ENCODE assay signal across 16 cellular contexts in the genomic region with DNA sequence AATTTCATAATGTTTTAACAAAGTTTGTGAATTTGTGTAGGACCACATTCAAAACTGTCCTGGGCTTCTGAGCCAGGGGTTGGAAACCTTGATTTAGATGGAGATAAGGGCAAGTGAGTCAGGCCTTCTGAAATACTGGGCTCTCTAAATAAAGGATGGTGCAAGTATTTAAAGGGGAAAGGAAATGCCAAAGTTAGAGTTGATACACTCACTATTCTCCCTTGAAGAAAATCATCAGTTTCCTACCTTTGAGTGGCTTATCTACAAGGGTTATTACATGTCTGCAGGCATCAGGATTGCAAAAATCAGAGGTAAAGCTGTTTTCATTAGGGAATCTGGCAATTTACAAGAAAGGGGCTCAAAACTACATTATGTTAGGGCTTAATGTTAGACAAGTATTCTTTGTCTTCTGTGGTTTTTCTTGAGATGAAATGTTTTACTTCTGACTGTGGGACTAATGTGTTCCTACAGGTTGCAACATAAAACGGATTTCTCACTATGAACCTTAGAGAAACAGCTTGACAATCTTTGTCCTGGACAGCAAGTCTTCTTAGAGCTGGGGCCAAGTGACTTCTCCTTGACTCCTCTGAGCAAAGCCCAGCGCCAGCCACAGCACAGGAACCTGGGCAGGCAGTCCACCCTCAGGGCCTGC. TPM values are rescaled to one million over a fixed set of nuclear protein-coding genes. Genes with fewer than 3 reads are reported as not detected.
DNase-seq lines count a peak whose midpoint lies in the region; ATAC-seq and TF ChIP-seq lines count a peak whose summit lies in the region.
"Had no signal": no experiment of that assay in that cellular context is flagged by ENCODE, and none has a peak within 500 bp of the region (broad histone marks: within the 10 kb centered on the region; RNA-seq: fewer than 3 reads in every experiment).

No MANE protein-coding gene starts in this region.

- DNase-seq in HCEC 1CT: peak; percentile 44
- DNase-seq in foreskin keratinocyte: peak; percentile 52 to 67
- no peak for DNase-seq in T1000 (lab: John Stamatoyannopoulos, UW)
- DNase-seq in cerebellar nuclear complex (lab: John Stamatoyannopoulos, UW): no peak
- no peak for DNase-seq in stimulated activated naive CD4-positive, alpha-beta T cell treated with Interleukin-2 at 50 U/mL for 16 hours (lab: John Stamatoyannopoulos, UW)
- DNase-seq in GM19238 (ENCODE audit: insufficient read length, low spot score): no peak
- DNase-seq: NCI-H2227 treated with DMSO at 0.1 percent for 48 hours had no signal

- ATAC-seq in activated T-helper 17 cell treated with anti-CD3 and anti-CD28 coated beads, Interleukin-2, amount 50 U/mL, for 72 hours (replicated peaks): peak; percentile 52
- ATAC-seq in foreskin keratinocyte: peak; percentile 51
- ATAC-seq: WTC11 had no signal

- H3K27ac Mint-ChIP-seq in activated T-helper 17 cell treated with anti-CD3 and anti-CD28 coated beads, Interleukin-2, amount 50 U/mL, for 72 hours: no peak overlapping the region
- H3K27ac Mint-ChIP-seq: activated T-helper 1 cell treated with anti-CD3 and anti-CD28 coated beads, Interleukin-12 subunit alpha, Interleukin-12 subunit beta, Interleukin-2, Interleukin-4 antibody, amounts not matched to agents 30 ng/mL and 10 ng/mL and 1 ng/mL, durations not matched to agents 14 hours and 24 hours and 36 hours; WTC11 had no signal

- no peak for TF ChIP-seq CTCF in foreskin keratinocyte (conservative IDR thresholded peaks at IDR 0.05)

- H3K4me1 ChIP-seq in ACC112 (ENCODE audit: control insufficient read depth, insufficient read depth, low read length, unreplicated experiment) (peaks cover 15% of the 10 kb centered on the region), foreskin keratinocyte (peaks cover 24% of the 10 kb centered on the region)

- H3K79me2 ChIP-seq in ACC112 (ENCODE audit: control insufficient read depth, insufficient read depth, low read length, unreplicated experiment): peaks cover 50% of the 10 kb centered on the region

- no peaks in the 10 kb centered on the region for H3K36me3 Mint-ChIP-seq in activated T-helper 17 cell treated with anti-CD3 and anti-CD28 coated beads, Interleukin-2, amount 50 U/mL, for 72 hours (ENCODE audit: low read depth)

- peak overlapping the region; percentile 20; the same call in 1 of the 2 replicates for H3K27ac ChIP-seq in ACC112 (ENCODE audit: low read depth, low read length)
- no peak overlapping the region for H3K27ac ChIP-seq in foreskin keratinocyte
- H3K27ac ChIP-seq: KMS-11, upper lobe of left lung had no signal

- no peak overlapping the region for H3K4me3 ChIP-seq in ACC112 (ENCODE audit: low read depth, low read length)
- H3K4me3 ChIP-seq: upper lobe of left lung had no signal

- no peak overlapping the region for H2AFZ ChIP-seq in ACC112 (ENCODE audit: low read length, unreplicated experiment)

- H3K4me3 Mint-ChIP-seq in activated T-helper 17 cell treated with anti-CD3 and anti-CD28 coated beads, Interleukin-2, amount 50 U/mL, for 72 hours: no peak overlapping the region
- H3K4me3 Mint-ChIP-seq: activated T-helper 1 cell treated with anti-CD3 and anti-CD28 coated beads, Interleukin-12 subunit alpha, Interleukin-12 subunit beta, Interleukin-2, Interleukin-4 antibody, amounts not matched to agents 30 ng/mL and 10 ng/mL and 1 ng/mL, durations not matched to agents 14 hours and 24 hours and 36 hours; CD14-positive monocyte; WTC11 had no signal

- no peaks in the 10 kb centered on the region for H3K27me3 Mint-ChIP-seq in activated T-helper 17 cell treated with anti-CD3 and anti-CD28 coated beads, Interleukin-2, amount 50 U/mL, for 72 hours

- H3K4me1 Mint-ChIP-seq in activated T-helper 17 cell treated with anti-CD3 and anti-CD28 coated beads, Interleukin-2, amount 50 U/mL, for 72 hours: peaks cover 36% of the 10 kb centered on the region

- no peaks in the 10 kb centered on the region for H3K9me3 Mint-ChIP-seq in activated T-helper 17 cell treated with anti-CD3 and anti-CD28 coated beads, Interleukin-2, amount 50 U/mL, for 72 hours
- H3K9me3 Mint-ChIP-seq: activated T-helper 1 cell treated with anti-CD3 and anti-CD28 coated beads, Interleukin-12 subunit alpha, Interleukin-12 subunit beta, Interleukin-2, Interleukin-4 antibody, amounts not matched to agents 30 ng/mL and 10 ng/mL and 1 ng/mL, durations not matched to agents 14 hours and 24 hours and 36 hours had no signal

- H3K27me3 ChIP-seq in ACC112 (ENCODE audit: insufficient read depth, low read length): no peaks in the 10 kb centered on the region
- H3K27me3 ChIP-seq in foreskin keratinocyte: no peaks in the 10 kb centered on the region
- H3K27me3 ChIP-seq: upper lobe of left lung had no signal

- no peaks in the 10 kb centered on the region for H3K36me3 ChIP-seq in ACC112 (ENCODE audit: insufficient read depth, low read length)
- H3K36me3 ChIP-seq: upper lobe of left lung had no signal

RNA-seq across cellular contexts. Expression of a gene that starts 31.1 kb away (rescaled TPM):
- not detected for total RNA-seq in activated T-helper 17 cell treated with anti-CD3 and anti-CD28 coated beads, Interleukin-2, amount 50 U/mL, for 72 hours
- total RNA-seq in foreskin keratinocyte: not detected in 2 replicates
- polyA plus RNA-seq in foreskin keratinocyte: not detected in 2 replicates
- total RNA-seq: activated T-helper 1 cell treated with anti-CD3 and anti-CD28 coated beads, Interleukin-12 subunit alpha, Interleukin-12 subunit beta, Interleukin-2, Interleukin-4 antibody, amounts not matched to agents 30 ng/mL and 10 ng/mL and 1 ng/mL, durations not matched to agents 14 hours and 24 hours and 36 hours; dermis microvascular lymphatic vessel endothelial cell; mesenteric fat pad; upper lobe of left lung; WTC11 had no signal
- polyA plus RNA-seq: CD14-positive monocyte had no signal

Comparison
In these comparisons a context has a peak if more than half of its experiments do, and no peak if none do; other contexts are left out.
1. DNase-seq: peak in HCEC 1CT (single experiment) and foreskin keratinocyte (2 of 2); none in T1000 (single experiment), cerebellar nuclear complex (0 of 2), stimulated activated naive CD4-positive, alpha-beta T cell treated with Interleukin-2 at 50 U/mL for 16 hours (single experiment) and GM19238 (single experiment).